ENCODE assay signal across 9 cellular contexts in genomic region chr6:116676021-116676420, GRCh38.
"Had no signal": no experiment of that assay in that cellular context is flagged by ENCODE, and none has a peak within 500 bp of the region (broad histone marks: within the 10 kb centered on the region; RNA-seq: fewer than 3 reads in every experiment).

No MANE protein-coding gene starts in this region.

- H3K9me3 ChIP-seq: HAP-1 had no signal

- H3K4me3 ChIP-seq: GM23248, HAP-1 had no signal

- H3K27ac ChIP-seq: GM23248, HL-60 had no signal

- ATAC-seq: HCT116, HepG2 had no signal

- H3K9ac ChIP-seq: GM23248 had no signal

- H2AFZ ChIP-seq: GM23248 had no signal

- DNase-seq: GM23248, GOT3, H7, HFFc6, KBM-7 had no signal

- H3K36me3 ChIP-seq: HAP-1 had no signal
